In the genomic region with DNA sequence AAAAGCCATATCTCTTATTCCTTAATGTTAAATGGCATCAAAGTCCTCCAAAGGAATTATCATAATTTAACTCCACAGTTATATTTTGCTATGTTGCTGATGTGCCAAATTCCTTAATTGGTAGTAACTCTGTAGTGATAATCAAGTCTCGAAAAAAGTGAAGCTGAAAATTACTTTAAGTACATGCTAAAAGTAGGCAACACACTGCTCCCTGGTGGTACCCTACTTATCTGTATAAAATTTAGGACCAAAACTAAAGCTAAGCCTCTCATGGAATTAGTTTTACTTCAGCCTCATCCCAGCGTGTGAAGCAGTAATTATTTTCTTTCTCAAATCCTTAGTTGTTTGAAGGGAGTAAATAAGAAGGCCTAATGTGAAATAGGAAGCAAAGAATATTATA, we compare ENCODE assay signal across 15 cellular contexts.
A peak's percentile ranks its signal among the peaks of the same experiment; 100 is the strongest.
DNase-seq lines count a peak whose midpoint lies in the region; ATAC-seq and TF ChIP-seq lines count a peak whose summit lies in the region.
"Had no signal": no experiment of that assay in that cellular context is flagged by ENCODE, and none has a peak within 500 bp of the region (broad histone marks: within the 10 kb centered on the region; RNA-seq: fewer than 3 reads in every experiment).

No MANE protein-coding gene starts in this region.

- H2AFZ ChIP-seq in mammary epithelial cell (ENCODE audit: low read depth, low read length) = no peak overlapping the region

- no peak overlapping the region for H3K4me2 ChIP-seq in mammary epithelial cell (ENCODE audit: insufficient read depth, low read depth, low read length)

- no peak for TF ChIP-seq CTCF in MCF 10A (IDR thresholded peaks at IDR 0.05; ENCODE audit: unreplicated experiment)
- TF ChIP-seq CTCF in mammary epithelial cell (conservative IDR thresholded peaks at IDR 0.05 in 1 of 2, IDR thresholded peaks at IDR 0.05 in 1 of 2; ENCODE audit: extremely low read depth in 1 of 2, insufficient read depth in 1 of 2, low read depth in 1 of 2, low read length in 2 of 2) = peak in 1 of 2 donors; percentile 10
- peak in 3 of 4 experiments; percentile 8 to 43 (median 30) for TF ChIP-seq CTCF in uterus (IDR thresholded peaks at IDR 0.05)

- H4K20me1 ChIP-seq in mammary epithelial cell (ENCODE audit: insufficient read depth, low read length) = no peaks in the 10 kb centered on the region

- POLR2A ChIA-PET in MCF 10A (lab: Yijun Ruan, JAX) = interaction anchor here (0.5 to 2.2 kb wide), 4 partner anchors 12 to 188 kb away, joined by 3 to 6 read pairs (median 4); no protein-coding TSS in a partner anchor
- POLR2A ChIA-PET in naive thymus-derived CD8-positive, alpha-beta T cell (lab: Charles Lee) = no interaction called here

- TF ChIP-seq POLR2A in uterus (IDR thresholded peaks at IDR 0.05) = no peak

- no peak overlapping the region for H3K4me3 Mint-ChIP-seq in MCF 10A (ENCODE audit: unreplicated experiment)
- no peak overlapping the region for H3K4me3 Mint-ChIP-seq in naive thymus-derived CD8-positive, alpha-beta T cell
- H3K4me3 Mint-ChIP-seq: activated B cell treated with CpG ODN at 0.5 μM for 24 hours; immature natural killer cell; natural killer cell treated with Interleukin-12 subunit alpha and Interleukin-12 subunit beta and Interleukin-15 and Interleukin-18, amount 100 ng/mL, for 72 hours had no signal

- intact Hi-C loops in MCF 10A (cut with micrococcal nuclease) = loop anchor here (1.0 to 10.0 kb wide), 3 partner anchors 85 to 188 kb away; no protein-coding TSS in a partner anchor
- intact Hi-C loops in mammary epithelial cell (cut with micrococcal nuclease) = loop anchor here (1.0 to 10.0 kb wide), 4 partner anchors 83 to 591 kb away; no protein-coding TSS in a partner anchor
- intact Hi-C loops in left ventricle myocardium superior (cut with micrococcal nuclease) = loop anchor here (10.0 kb wide), 3 partner anchors 79 to 181 kb away; no protein-coding TSS in a partner anchor
- intact Hi-C loops in uterus (cut with DNase I; ENCODE audit: low total_unique reads) = loop anchor here (10.0 kb wide), 1 partner anchor 181 kb away; no protein-coding TSS in a partner anchor

- H3K9me3 ChIP-seq in mammary epithelial cell (replicated peaks; ENCODE audit: insufficient read depth, low read length) (no peaks in the 10 kb centered on the region), uterus (peaks cover 0 to 3% of the 10 kb centered on the region in 2 donors)
- H3K9me3 ChIP-seq: breast epithelium, SJSA1 had no signal

- H3K36me3 Mint-ChIP-seq in MCF 10A (ENCODE audit: insufficient read depth, unreplicated experiment) = peaks cover 18% of the 10 kb centered on the region
- peaks cover 27 to 45% (median 31%) of the 10 kb centered on the region in 3 donors for H3K36me3 Mint-ChIP-seq in naive thymus-derived CD8-positive, alpha-beta T cell

- no peaks in the 10 kb centered on the region for H3K4me1 Mint-ChIP-seq in MCF 10A (ENCODE audit: insufficient read depth, unreplicated experiment)
- H3K4me1 Mint-ChIP-seq in naive thymus-derived CD8-positive, alpha-beta T cell = no peaks in the 10 kb centered on the region
- H3K4me1 Mint-ChIP-seq: activated B cell treated with CpG ODN at 0.5 μM for 24 hours, immature natural killer cell had no signal

- no peaks in the 10 kb centered on the region for H3K4me1 ChIP-seq in mammary epithelial cell (ENCODE audit: insufficient read depth, low read length)
- H3K4me1 ChIP-seq in uterus = no peaks in the 10 kb centered on the region
- H3K4me1 ChIP-seq: breast epithelium, SJSA1 had no signal

- H3K36me3 ChIP-seq in mammary epithelial cell (ENCODE audit: insufficient read depth, low read length) (peaks cover 5% of the 10 kb centered on the region), uterus (no peaks in the 10 kb centered on the region)
- H3K36me3 ChIP-seq: breast epithelium, SJSA1 had no signal

- H3K27me3 ChIP-seq in mammary epithelial cell (ENCODE audit: insufficient read depth, low read length) = no peaks in the 10 kb centered on the region
- no peaks in the 10 kb centered on the region for H3K27me3 ChIP-seq in uterus
- H3K27me3 ChIP-seq: breast epithelium, SJSA1 had no signal

- 39% methylated on average over 2 of the region's 2 CpGs for WGBS in mammary epithelial cell (ENCODE audit: low coverage, missing lambda C conversion rate)

- ATAC-seq in left ventricle myocardium superior = peak; percentile 47
- ATAC-seq in naive thymus-derived CD8-positive, alpha-beta T cell = no peak
- ATAC-seq in HG03432 (IDR thresholded peaks at IDR 0.05; ENCODE audit: unreplicated experiment) = no peak
- no peak for ATAC-seq in GM21390 (IDR thresholded peaks at IDR 0.05; ENCODE audit: unreplicated experiment)
- ATAC-seq: natural killer cell treated with Interleukin-12 subunit alpha and Interleukin-12 subunit beta and Interleukin-15 and Interleukin-18, amount 100 ng/mL, for 72 hours had no signal

- no peak overlapping the region for H3K27ac Mint-ChIP-seq in MCF 10A (ENCODE audit: low read depth, unreplicated experiment)
- no peak overlapping the region for H3K27ac Mint-ChIP-seq in naive thymus-derived CD8-positive, alpha-beta T cell
- H3K27ac Mint-ChIP-seq: activated B cell treated with CpG ODN at 0.5 μM for 24 hours; immature natural killer cell; natural killer cell treated with Interleukin-12 subunit alpha and Interleukin-12 subunit beta and Interleukin-15 and Interleukin-18, amount 100 ng/mL, for 72 hours had no signal

- in situ Hi-C loops in mammary epithelial cell (cut with MboI; ENCODE audit: low sequenced_read_pairs in 2 of 2) = no loop called here

- H3K4me3 ChIP-seq in mammary epithelial cell (replicated peaks in 1 of 3; ENCODE audit: insufficient read depth in 1 of 3, low read depth in 2 of 3, low read length in 3 of 3) (no peak overlapping the region), uterus (no peak overlapping the region)
- H3K4me3 ChIP-seq: breast epithelium, SJSA1 had no signal

- BruUV-seq in MCF 10A (replicated peaks; lab: Mats Ljungman, UMichigan) (no TSS peak), mammary epithelial cell (replicated peaks; lab: Mats Ljungman, UMichigan) (no TSS peak)

- DNase-seq in MCF 10A (ENCODE audit: unreplicated experiment) = peak; percentile 2
- DNase-seq in mammary epithelial cell = no peak
- DNase-seq in amniotic epithelial cell (ENCODE audit: low read depth) = peak; percentile 52
- no peak for DNase-seq in left ventricle myocardium superior
- no peak for DNase-seq in uterus
- DNase-seq in naive thymus-derived CD8-positive, alpha-beta T cell = no peak
- DNase-seq: activated B cell treated with CpG ODN at 0.5 μM for 24 hours, erythroblast, immature natural killer cell, NCI-H1105 treated with DMSO at 0.1 percent for 48 hours had no signal

- H3K9ac ChIP-seq in mammary epithelial cell (ENCODE audit: insufficient read depth, low read length) = no peak overlapping the region

- H3K27me3 Mint-ChIP-seq in MCF 10A (ENCODE audit: insufficient read depth, unreplicated experiment) = no peaks in the 10 kb centered on the region
- no peaks in the 10 kb centered on the region for H3K27me3 Mint-ChIP-seq in naive thymus-derived CD8-positive, alpha-beta T cell
- H3K27me3 Mint-ChIP-seq: activated B cell treated with CpG ODN at 0.5 μM for 24 hours; natural killer cell treated with Interleukin-12 subunit alpha and Interleukin-12 subunit beta and Interleukin-15 and Interleukin-18, amount 100 ng/mL, for 72 hours had no signal

- CTCF ChIA-PET in MCF 10A (lab: Yijun Ruan, JAX) (interaction anchor here (0.6 to 3.5 kb wide), 11 partner anchors 10 to 328 kb away, joined by 3 to 13 read pairs (median 5); a partner anchor contains a TSS), mammary epithelial cell (lab: Charles Lee; ENCODE audit: low non-redundant PET) (no interaction called here)

- H3K27ac ChIP-seq in mammary epithelial cell (ENCODE audit: insufficient read depth, low read depth, low read length) (no peak overlapping the region), uterus (peak overlapping the region in 1 of 2 donors; percentile 59)
- H3K27ac ChIP-seq: breast epithelium, SJSA1 had no signal

- H3K9me3 Mint-ChIP-seq in MCF 10A (ENCODE audit: unreplicated experiment) = peaks cover 14% of the 10 kb centered on the region
- H3K9me3 Mint-ChIP-seq in naive thymus-derived CD8-positive, alpha-beta T cell = peaks cover 5 to 28% (median 16%) of the 10 kb centered on the region in 9 donors
- H3K9me3 Mint-ChIP-seq: immature natural killer cell; natural killer cell treated with Interleukin-12 subunit alpha and Interleukin-12 subunit beta and Interleukin-15 and Interleukin-18, amount 100 ng/mL, for 72 hours had no signal

- dilution Hi-C loops in mammary epithelial cell (cut with HindIII; ENCODE audit: low sequenced_read_pairs) = no loop called here

- no peaks in the 10 kb centered on the region for H3K79me2 ChIP-seq in mammary epithelial cell (ENCODE audit: insufficient read depth, low read length)

Comparison
In these comparisons a context has a peak if more than half of its experiments do, and no peak if none do; other contexts are left out.
1. DNase-seq: peak in MCF 10A (single experiment) and amniotic epithelial cell (single experiment); none in mammary epithelial cell (single experiment), left ventricle myocardium superior (single experiment), uterus (0 of 2) and naive thymus-derived CD8-positive, alpha-beta T cell (0 of 10).